8 cellular contexts compared by ENCODE assay signal in the genomic region with DNA sequence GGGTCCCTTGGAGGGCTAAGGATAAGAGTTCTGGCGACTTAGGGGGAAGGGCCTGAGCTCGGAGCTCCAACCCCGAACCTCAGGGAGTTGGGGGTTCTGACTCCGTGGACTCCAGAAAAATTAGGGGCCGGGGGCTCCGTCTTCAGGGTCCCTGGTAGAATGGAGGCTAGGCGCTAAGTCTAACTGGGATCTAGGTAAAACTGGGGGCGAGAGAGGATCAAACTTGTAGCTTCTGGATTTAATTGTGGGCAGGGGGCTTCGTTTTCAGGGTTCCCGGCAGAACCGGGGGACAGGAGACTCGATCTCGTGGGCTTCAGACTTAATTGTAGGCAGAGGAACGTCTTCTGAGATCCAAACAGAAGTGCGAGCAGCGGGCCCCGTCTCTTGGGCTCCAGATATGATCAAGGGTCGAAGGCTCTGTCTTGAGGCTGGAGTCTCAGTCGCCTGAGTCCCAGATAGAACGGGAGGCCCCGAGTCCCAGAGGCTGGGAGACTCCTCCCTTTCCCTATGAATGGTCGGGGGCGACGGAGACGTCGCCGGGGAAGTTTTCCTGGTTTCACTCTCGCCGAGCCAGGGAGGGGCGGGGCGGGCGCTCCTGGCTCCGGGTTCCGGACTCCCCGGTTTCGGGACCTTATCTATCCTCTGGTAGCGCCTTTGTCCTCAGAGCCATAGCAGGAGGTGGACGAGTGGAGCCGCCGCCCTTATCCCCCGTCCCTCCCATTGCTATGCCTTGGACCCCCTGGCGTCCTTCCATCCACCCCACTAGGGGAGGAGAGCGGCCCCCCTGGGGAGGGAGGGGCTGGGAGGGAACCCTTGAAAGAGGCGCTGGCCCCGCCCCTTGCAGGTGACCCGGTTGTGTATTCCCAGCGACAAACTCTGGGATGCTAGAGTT. TPM values are rescaled to one million over a fixed set of nuclear protein-coding genes. Genes with fewer than 3 reads are reported as not detected.
DNase-seq lines count a peak whose midpoint lies in the region; ATAC-seq and TF ChIP-seq lines count a peak whose summit lies in the region.

No MANE protein-coding gene starts in this region.

- H3K27me3 ChIP-seq in left ventricle myocardium inferior (ENCODE audit: low read depth), result no peaks in the 10 kb centered on the region

- H3K9me3 Mint-ChIP-seq in progenitor cell of endocrine pancreas (ENCODE audit: low read depth), result no peaks in the 10 kb centered on the region

- peaks cover 30% of the 10 kb centered on the region for H3K4me1 Mint-ChIP-seq in progenitor cell of endocrine pancreas (ENCODE audit: low read depth)

- intact Hi-C loops in left ventricle myocardium inferior (cut with micrococcal nuclease), result loop anchor here (10.0 kb wide), 1 partner anchor 53 kb away; no protein-coding TSS in a partner anchor

- peaks cover 76% of the 10 kb centered on the region for H3K4me1 ChIP-seq in left ventricle myocardium inferior

- DNase-seq in DMS153 treated with DMSO at 0.1 percent for 48 hours (lab: John Stamatoyannopoulos, UW; ENCODE audit: unreplicated experiment), result peak; percentile 29
- peak; percentile 34 for DNase-seq in NCI-H1048 (lab: John Stamatoyannopoulos, UW)
- peak; percentile 74 for DNase-seq in amniotic epithelial cell (ENCODE audit: low read depth)
- peak; percentile 70 for DNase-seq in left ventricle myocardium inferior
- DNase-seq in progenitor cell of endocrine pancreas (ENCODE audit: low spot score, unreplicated experiment), result peak; percentile 65

- peak overlapping the region; percentile 96 for H3K27ac ChIP-seq in left ventricle myocardium inferior (replicated peaks)

- no peak for TF ChIP-seq CTCF in left ventricle myocardium inferior (IDR thresholded peaks at IDR 0.05; ENCODE audit: borderline replicate concordance)
- TF ChIP-seq CTCF in progenitor cell of endocrine pancreas (IDR thresholded peaks at IDR 0.05; ENCODE audit: unreplicated experiment), result no peak

- peaks cover under 1% of the 10 kb centered on the region for H3K36me3 Mint-ChIP-seq in progenitor cell of endocrine pancreas (ENCODE audit: insufficient read depth)

- H3K27me3 Mint-ChIP-seq in progenitor cell of endocrine pancreas, result no peaks in the 10 kb centered on the region

- H3K9me3 ChIP-seq in left ventricle myocardium inferior (replicated peaks), result no peaks in the 10 kb centered on the region

- H3K27ac Mint-ChIP-seq in progenitor cell of endocrine pancreas, result peak overlapping the region; percentile 99

- ATAC-seq in GM21576 (IDR thresholded peaks at IDR 0.05; ENCODE audit: unreplicated experiment) (no peak), GM21390 (IDR thresholded peaks at IDR 0.05; ENCODE audit: unreplicated experiment) (no peak), HG03097 (IDR thresholded peaks at IDR 0.05; ENCODE audit: low FRiP score, unreplicated experiment) (no peak)

- no peaks in the 10 kb centered on the region for H3K36me3 ChIP-seq in left ventricle myocardium inferior

- peak overlapping the region; percentile 100 for H3K4me3 ChIP-seq in left ventricle myocardium inferior

- H3K4me3 Mint-ChIP-seq in progenitor cell of endocrine pancreas (ENCODE audit: low read depth), result peak overlapping the region; percentile 98

RNA-seq across cellular contexts. Expression of gene NECTIN2, which starts 1.3 kb away (rescaled TPM):
- total RNA-seq in left ventricle myocardium inferior (40.7 TPM), progenitor cell of endocrine pancreas (201 and 203 TPM in 2 replicates)

RNA-seq across cellular contexts. Expression of gene BCAM, which starts 38.5 kb away (rescaled TPM):
- 91.9 TPM for total RNA-seq in left ventricle myocardium inferior
- 197 and 211 TPM in 2 replicates for total RNA-seq in progenitor cell of endocrine pancreas

RNA-seq across cellular contexts. Expression of gene TOMM40, which starts 43.7 kb away (rescaled TPM):
- 47.3 TPM for total RNA-seq in left ventricle myocardium inferior
- total RNA-seq in progenitor cell of endocrine pancreas, result 63.0 and 67.1 TPM in 2 replicates

RNA-seq across cellular contexts. Expression of gene APOE, which starts 58.2 kb away (rescaled TPM):
- total RNA-seq in left ventricle myocardium inferior (24.1 TPM), progenitor cell of endocrine pancreas (198 and 233 TPM in 2 replicates)
